Comparison of ENCODE assay signal across 8 cellular contexts in genomic region chr11:108498046-108498815, GRCh38. TPM values are rescaled to one million over a fixed set of nuclear protein-coding genes. Genes with fewer than 3 reads are reported as not detected.
DNase-seq lines count a peak whose midpoint lies in the region; ATAC-seq and TF ChIP-seq lines count a peak whose summit lies in the region.

Gene POGLUT3 (minus strand): TSS chr11:108498384. CDS start chr11:108498366, 18 bp downstream.

- H3K4me3 ChIP-seq in AG09309 (ENCODE audit: control insufficient read depth, low read depth, low read length): peak within 1 kb of the TSS; percentile 57
- H3K4me3 ChIP-seq in effector memory CD4-positive, alpha-beta T cell (ENCODE audit: insufficient read depth, low read depth, low read length, poor library complexity, severe bottlenecking): peak within 1 kb of the TSS; percentile 79

- H3K27me3 Mint-ChIP-seq in activated CD8-positive, alpha-beta T cell treated with anti-CD3 and anti-CD28 coated beads, Interleukin-2, amount 10 ng/mL, durations not matched to agents 7 days and 5 days (ENCODE audit: low read depth): no peaks in the 10 kb centered on the region

- H3K27ac ChIP-seq in effector memory CD4-positive, alpha-beta T cell (ENCODE audit: insufficient read depth, low read length, poor library complexity, severe bottlenecking): peak within 1 kb of the TSS; percentile 81

- H3K36me3 ChIP-seq in effector memory CD4-positive, alpha-beta T cell (ENCODE audit: control insufficient read depth, insufficient read depth, low read length): no peaks in the 10 kb centered on the region

- H3K36me3 Mint-ChIP-seq in activated CD8-positive, alpha-beta T cell treated with anti-CD3 and anti-CD28 coated beads, Interleukin-2, amount 10 ng/mL, durations not matched to agents 7 days and 5 days (ENCODE audit: low read depth): peaks cover 30% of the 10 kb centered on the region

- DNase-seq in AG09309 (ENCODE audit: low read depth): no peak
- peak; percentile 51 for DNase-seq in NCI-H526 treated with DMSO at 0.1 percent for 48 hours (lab: John Stamatoyannopoulos, UW)
- peak; percentile 63 for DNase-seq in activated CD8-positive, alpha-beta T cell treated with anti-CD3 and anti-CD28 coated beads, Interleukin-2, amount 10 ng/mL, durations not matched to agents 7 days and 5 days
- DNase-seq in effector memory CD4-positive, alpha-beta T cell: peak; percentile 13 to 27 (median 24)
- DNase-seq in lung microvascular endothelial cell (ENCODE audit: low read depth in 2 of 2): peak; percentile 66 to 68
- DNase-seq in stimulated activated CD4-positive, alpha-beta T cell treated with anti-CD3 and anti-CD28 coated beads, TNF-alpha, amount 100 ng/mL, for 4 hours (ENCODE audit: low read depth in 3 of 3): peak; percentile 3 to 18 (median 10)

- no peaks in the 10 kb centered on the region for H3K9me3 ChIP-seq in effector memory CD4-positive, alpha-beta T cell (ENCODE audit: control insufficient read depth, low read length)

- H3K4me1 ChIP-seq in effector memory CD4-positive, alpha-beta T cell (ENCODE audit: control insufficient read depth, insufficient read depth, low read length, poor library complexity, severe bottlenecking): peaks cover 3% of the 10 kb centered on the region

- TF ChIP-seq CTCF in AG09309 (IDR thresholded peaks at IDR 0.05; ENCODE audit: control insufficient read depth, insufficient read depth, low read depth, low read length, missing control alignments): no peak

- H3K27me3 ChIP-seq in effector memory CD4-positive, alpha-beta T cell (replicated peaks; ENCODE audit: control insufficient read depth, insufficient read depth, low read length, poor library complexity, severe bottlenecking): no peaks in the 10 kb centered on the region

- H3K27ac Mint-ChIP-seq in activated CD8-positive, alpha-beta T cell treated with anti-CD3 and anti-CD28 coated beads, Interleukin-2, amount 10 ng/mL, durations not matched to agents 7 days and 5 days: peak within 1 kb of the TSS; percentile 97

- peak; percentile 62 for ATAC-seq in GM18907 (IDR thresholded peaks at IDR 0.05; ENCODE audit: unreplicated experiment)
- peak; percentile 64 for ATAC-seq in HG03103 (IDR thresholded peaks at IDR 0.05; ENCODE audit: low read depth, unreplicated experiment)
- ATAC-seq in activated CD8-positive, alpha-beta T cell treated with anti-CD3 and anti-CD28 coated beads, Interleukin-2, amount 10 ng/mL, durations not matched to agents 7 days and 5 days: peak; percentile 73

- peak within 1 kb of the TSS; percentile 92 for H3K4me3 Mint-ChIP-seq in activated CD8-positive, alpha-beta T cell treated with anti-CD3 and anti-CD28 coated beads, Interleukin-2, amount 10 ng/mL, durations not matched to agents 7 days and 5 days

- no peaks in the 10 kb centered on the region for H3K9me3 Mint-ChIP-seq in activated CD8-positive, alpha-beta T cell treated with anti-CD3 and anti-CD28 coated beads, Interleukin-2, amount 10 ng/mL, durations not matched to agents 7 days and 5 days (ENCODE audit: insufficient read depth)

- CTCF ChIA-PET in activated CD8-positive, alpha-beta T cell treated with anti-CD3 and anti-CD28 coated beads, Interleukin-2, amount 10 ng/mL, durations not matched to agents 7 days and 5 days (lab: Charles Lee): no interaction called here

- peaks cover 33% of the 10 kb centered on the region for H3K4me1 Mint-ChIP-seq in activated CD8-positive, alpha-beta T cell treated with anti-CD3 and anti-CD28 coated beads, Interleukin-2, amount 10 ng/mL, durations not matched to agents 7 days and 5 days (ENCODE audit: low read depth)

- POLR2A ChIA-PET in activated CD8-positive, alpha-beta T cell treated with anti-CD3 and anti-CD28 coated beads, Interleukin-2, amount 10 ng/mL, durations not matched to agents 7 days and 5 days (lab: Charles Lee): interaction anchor here (0.6 to 2.6 kb wide), 3 partner anchors 9 to 661 kb away, joined by 3 to 16 read pairs (median 3); partner anchors contain the start of gene C11orf65

RNA-seq across cellular contexts. Expression of gene POGLUT3, which starts in this region (rescaled TPM):
- 10 to 100 TPM; 27.6 to 31.5 TPM for total RNA-seq in activated CD8-positive, alpha-beta T cell treated with anti-CD3 and anti-CD28 coated beads, Interleukin-2, amount 10 ng/mL, durations not matched to agents 7 days and 5 days
- 8.7 and 10.2 TPM in 2 replicates for total RNA-seq in lung microvascular endothelial cell
